7 cellular contexts compared by ENCODE assay signal in genomic region chr17:17822189-17822978, GRCh38. TPM values are rescaled to one million over a fixed set of nuclear protein-coding genes. Genes with fewer than 3 reads are reported as not detected.
A peak's percentile ranks its signal among the peaks of the same experiment; 100 is the strongest.
DNase-seq lines count a peak whose midpoint lies in the region; ATAC-seq and TF ChIP-seq lines count a peak whose summit lies in the region.

No MANE protein-coding gene starts in this region.

- H3K4me1 ChIP-seq in stomach, result peaks cover 83 to 97% (median 94%) of the 10 kb centered on the region in 4 donors

- TF ChIP-seq POLR2A in stomach (IDR thresholded peaks at IDR 0.05), result no peak

- H3K36me3 Mint-ChIP-seq in immature natural killer cell, result peaks cover 3 to 7% (median 6%) of the 10 kb centered on the region in 3 donors

- TF ChIP-seq CTCF in stomach (IDR thresholded peaks at IDR 0.05), result no peak

- H3K27ac Mint-ChIP-seq in immature natural killer cell, result peak overlapping the region in 3 of 6 donors; percentile 16 to 49 (median 27)

- H3K9me3 Mint-ChIP-seq in immature natural killer cell, result no peaks in the 10 kb centered on the region

- no peak for ATAC-seq in HG03108 (IDR thresholded peaks at IDR 0.05; ENCODE audit: unreplicated experiment)

- H3K27me3 Mint-ChIP-seq in immature natural killer cell (ENCODE audit: low read depth in 3 of 3), result peaks cover 8 to 26% (median 13%) of the 10 kb centered on the region in 3 donors

- TF ChIP-seq EP300 in stomach (IDR thresholded peaks at IDR 0.05), result no peak

- DNase-seq in HT1080 (ENCODE audit: low read depth) (peak; percentile 49), amygdala (lab: John Stamatoyannopoulos, UW) (peak in 52 of 56 donors; percentile 50 to 96 (median 83)), immature natural killer cell (no peak), stomach (peak; percentile 68), germinal center (ENCODE audit: low spot score) (no peak), KBM-7 (no peak)

- H3K4me3 ChIP-seq in stomach, result peak overlapping the region; percentile 48 to 51 (median 50)

- in situ Hi-C loops in KBM-7 (cut with MboI; ENCODE audit: low pct_unique_long_range_greater_than_20kb, low sequenced_read_pairs), result no loop called here

- WGBS in stomach, 5 donors, result 30 to 47% (median 41%) methylated on average over 4 of the region's 4 CpGs

- intact Hi-C loops in stomach (cut with DNase I; ENCODE audit: low total_unique reads), result no loop called here

- no peaks in the 10 kb centered on the region for H3K27me3 ChIP-seq in stomach

- peak overlapping the region; percentile 32 to 63 (median 60) for H3K4me3 Mint-ChIP-seq in immature natural killer cell

- H3K36me3 ChIP-seq in stomach, result peaks cover 21 to 36% (median 29%) of the 10 kb centered on the region in 4 donors

- H3K9me3 ChIP-seq in stomach, result no peaks in the 10 kb centered on the region

- peak overlapping the region; percentile 26 to 88 (median 79) for H3K27ac ChIP-seq in stomach

- H3K4me1 Mint-ChIP-seq in immature natural killer cell, result peaks cover 49 to 52% of the 10 kb centered on the region in 2 donors

RNA-seq across cellular contexts. Expression of gene SREBF1, which starts 14.4 kb away (rescaled TPM):
- total RNA-seq in HT1080 (2014; rRNA removed; shearing (Covaris generic)), result 42.2 and 65.4 TPM in 2 replicates
- polyA plus RNA-seq in HT1080 (2015; cell fraction: cytosol; rRNA removed), result 28.6 and 29.9 TPM in 2 replicates
- 168 and 169 TPM in 2 replicates for polyA plus RNA-seq in HT1080 (2015; cell fraction: nucleus; rRNA removed)
- polyA plus RNA-seq in immature natural killer cell (10 to 100 TPM in 1 of 3 donors, 1 to 10 TPM in 2; 2.9 to 13.4 (median 4.4) TPM), stomach (10 to 100 TPM; 13.1 to 64.5 (median 17.2) TPM)
- 100 to 1,000 TPM in 3 of 5 donors, 10 to 100 TPM in 2; 18.9 to 207 (median 126) TPM for total RNA-seq in stomach

Comparison
In these comparisons a context has a peak if more than half of its experiments do, and no peak if none do; other contexts are left out.
1. DNase-seq: peak in HT1080 (single experiment), amygdala (52 of 56) and stomach (single experiment); none in immature natural killer cell (0 of 3), germinal center (single experiment) and KBM-7 (single experiment).